Comparison of ENCODE assay signal across 2 cellular contexts in genomic region chr19:38340927-38341326, GRCh38.
TF ChIP-seq lines count a peak whose summit lies in the region.

No MANE protein-coding gene starts in this region.

TF ChIP-seq in HEK293, 187 proteins besides CTCF, POLR2A, EP300 and RAD21:
- TF ChIP-seq ZNF600 (tag by site-specific recombination; IDR thresholded peaks at IDR 0.05) (peak; percentile 57), ZNF670 (tag by site-specific recombination; IDR thresholded peaks at IDR 0.05; ENCODE audit: low read depth) (no peak), ZFHX2 (tag by site-specific recombination; conservative IDR thresholded peaks at IDR 0.05) (peak; percentile 54), ZNF677 (tag by site-specific recombination; IDR thresholded peaks at IDR 0.05) (no peak), EGR2 (tag by site-specific recombination; IDR thresholded peaks at IDR 0.05; ENCODE audit: low read depth) (0 out of 2 replicates have a peak, but pooled peaks have one; percentile 35), PRDM1 (tag by site-specific recombination; IDR thresholded peaks at IDR 0.05) (peak; percentile 31; the same call in 1 of the 2 replicates), OVOL3 (tag by site-specific recombination; IDR thresholded peaks at IDR 0.05) (no peak), MZF1 (tag by site-specific recombination; IDR thresholded peaks at IDR 0.05; ENCODE audit: borderline replicate concordance) (no peak)

TF ChIP-seq in H1, 55 proteins besides CTCF, POLR2A, EP300 and RAD21:
- TF ChIP-seq TAF7 (optimal IDR thresholded peaks at IDR 0.05; ENCODE audit: borderline replicate concordance, low read depth, low read length), result no peak
- TF ChIP-seq SP2 (IDR thresholded peaks at IDR 0.05; ENCODE audit: low read length), result no peak
